Comparison of ENCODE assay signal across 10 cellular contexts in genomic region chr12:8037046-8037663, GRCh38. TPM values are rescaled to one million over a fixed set of nuclear protein-coding genes. Genes with fewer than 3 reads are reported as not detected.
DNase-seq lines count a peak whose midpoint lies in the region; ATAC-seq lines count a peak whose summit lies in the region.
"Had no signal": no experiment of that assay in that cellular context is flagged by ENCODE, and none has a peak within 500 bp of the region (broad histone marks: within the 10 kb centered on the region; RNA-seq: fewer than 3 reads in every experiment).

No MANE protein-coding gene starts in this region.

- no peaks in the 10 kb centered on the region for H3K27me3 Mint-ChIP-seq in stimulated activated naive CD8-positive, alpha-beta T cell treated with anti-CD3 and anti-CD28 coated beads, Interleukin-15, Interleukin-2, amounts not matched to agents 100 ng/mL and 50 ng/mL, for 24 hours
- peaks cover 2 to 11% (median 4%) of the 10 kb centered on the region in 3 donors for H3K27me3 Mint-ChIP-seq in immature natural killer cell (ENCODE audit: low read depth in 3 of 3)

- intact Hi-C loops in posterior vena cava (cut with DNase I) = no loop called here

- H3K27ac Mint-ChIP-seq in stimulated activated naive CD8-positive, alpha-beta T cell treated with anti-CD3 and anti-CD28 coated beads, Interleukin-15, Interleukin-2, amounts not matched to agents 100 ng/mL and 50 ng/mL, for 24 hours = peak overlapping the region; percentile 53
- peak overlapping the region; percentile 21 to 79 (median 66) for H3K27ac Mint-ChIP-seq in immature natural killer cell

- no peaks in the 10 kb centered on the region for H3K9me3 Mint-ChIP-seq in stimulated activated naive CD8-positive, alpha-beta T cell treated with anti-CD3 and anti-CD28 coated beads, Interleukin-15, Interleukin-2, amounts not matched to agents 100 ng/mL and 50 ng/mL, for 24 hours
- no peaks in the 10 kb centered on the region for H3K9me3 Mint-ChIP-seq in immature natural killer cell

- H3K4me3 Mint-ChIP-seq in stimulated activated naive CD8-positive, alpha-beta T cell treated with anti-CD3 and anti-CD28 coated beads, Interleukin-15, Interleukin-2, amounts not matched to agents 100 ng/mL and 50 ng/mL, for 24 hours = peak overlapping the region; percentile 18
- H3K4me3 Mint-ChIP-seq in immature natural killer cell = peak overlapping the region in 3 of 5 donors; percentile 14 to 30 (median 14)

- ATAC-seq in stimulated activated naive CD8-positive, alpha-beta T cell treated with anti-CD3 and anti-CD28 coated beads, Interleukin-15, Interleukin-2, amounts not matched to agents 100 U/mL and 50 U/mL, for 24 hours = no peak

- H3K36me3 Mint-ChIP-seq in stimulated activated naive CD8-positive, alpha-beta T cell treated with anti-CD3 and anti-CD28 coated beads, Interleukin-15, Interleukin-2, amounts not matched to agents 100 ng/mL and 50 ng/mL, for 24 hours (ENCODE audit: low read depth) = peaks cover 19% of the 10 kb centered on the region
- peaks cover 0 to 12% (median 0%) of the 10 kb centered on the region in 3 donors for H3K36me3 Mint-ChIP-seq in immature natural killer cell

- H3K4me1 Mint-ChIP-seq in stimulated activated naive CD8-positive, alpha-beta T cell treated with anti-CD3 and anti-CD28 coated beads, Interleukin-15, Interleukin-2, amounts not matched to agents 100 ng/mL and 50 ng/mL, for 24 hours (ENCODE audit: low read depth) = peaks cover 62% of the 10 kb centered on the region
- H3K4me1 Mint-ChIP-seq in immature natural killer cell = peaks cover 66 to 72% of the 10 kb centered on the region in 2 donors

- DNase-seq in stimulated activated naive CD8-positive, alpha-beta T cell treated with anti-CD3 and anti-CD28 coated beads, Interleukin-15, Interleukin-2, amounts not matched to agents 100 U/mL and 50 U/mL, for 24 hours = no peak
- peak; percentile 54 for DNase-seq in SKM-1 treated with dmso at 0.1 percent for 144 hours (lab: John Stamatoyannopoulos, UW; ENCODE audit: unreplicated experiment)
- DNase-seq in immature natural killer cell = no peak
- no peak for DNase-seq in posterior vena cava (ENCODE audit: low spot score)
- DNase-seq in D341Med (ENCODE audit: low spot score) = no peak
- DNase-seq in cerebellar cortex (ENCODE audit: low spot score) = no peak
- DNase-seq in activated CD4-positive, CD25-positive, alpha-beta regulatory T cell treated with anti-CD3 and anti-CD28 coated beads, Interleukin-2, amount 50 U/mL, for 72 hours = no peak
- DNase-seq: activated CD8-positive, alpha-beta memory T cell treated with anti-CD3 and anti-CD28 coated beads, Interleukin-2, amount 50 U/mL, for 48 hours had no signal

RNA-seq across cellular contexts. Expression of gene FOXJ2, which starts 4.6 kb away (rescaled TPM):
- 10 to 100 TPM in 1 of 3 donors, 1 to 10 TPM in 2; 2.7 to 15.8 (median 3.3) TPM for polyA plus RNA-seq in immature natural killer cell
- total RNA-seq in posterior vena cava = 10 to 100 TPM; 20.4 to 23.8 TPM

RNA-seq across cellular contexts. Expression of gene C3AR1, which starts 29.0 kb away (rescaled TPM):
- polyA plus RNA-seq in immature natural killer cell = 10 to 100 TPM; 10.8 to 31.1 (median 20.2) TPM
- total RNA-seq in posterior vena cava = 10 to 100 TPM; 17.1 to 26.6 TPM
- total RNA-seq: lung microvascular endothelial cell had no signal

RNA-seq across cellular contexts. Expression of gene NECAP1, which starts 44.9 kb away (rescaled TPM):
- polyA plus RNA-seq in immature natural killer cell = 10 to 100 TPM; 16.0 to 23.0 (median 20.5) TPM
- 10 to 100 TPM; 20.6 to 21.0 TPM for total RNA-seq in posterior vena cava
